1 cellular context compared by ENCODE assay signal in genomic region chr11:64792482-64792881, GRCh38.
TF ChIP-seq lines count a peak whose summit lies in the region.

No MANE protein-coding gene starts in this region.

TF ChIP-seq in K562, 482 proteins besides CTCF, POLR2A, EP300 and RAD21:
- TF ChIP-seq MCM7 (IDR thresholded peaks at IDR 0.05) (no peak), EGR1 (conservative IDR thresholded peaks at IDR 0.05) (no peak), CHD1 (IDR thresholded peaks at IDR 0.05; ENCODE audit: low read length) (no peak), ZNF764 (CRISPR knock-in tag; IDR thresholded peaks at IDR 0.05; ENCODE audit: low read depth) (no peak), ZNF232 (CRISPR knock-in tag; IDR thresholded peaks at IDR 0.05) (no peak), ZNF184 (CRISPR knock-in tag; IDR thresholded peaks at IDR 0.05) (no peak), SMAD3 (CRISPR knock-in tag; conservative IDR thresholded peaks at IDR 0.05) (no peak), ZNF12 (CRISPR knock-in tag; IDR thresholded peaks at IDR 0.05) (no peak), KDM1A (IDR thresholded peaks at IDR 0.05) (peak in 1 of 2 experiments; percentile 29; a peak in 1 of 4 replicates), PHTF2 (CRISPR knock-in tag; IDR thresholded peaks at IDR 0.05) (no peak), NCOA6 (IDR thresholded peaks at IDR 0.05) (no peak), CEBPG (CRISPR knock-in tag; IDR thresholded peaks at IDR 0.05) (no peak), CEBPG (tag; conservative IDR thresholded peaks at IDR 0.05 in 1 of 2, IDR thresholded peaks at IDR 0.05 in 1 of 2) (no peak), BCOR (IDR thresholded peaks at IDR 0.05) (0 out of 2 replicates have a peak, but pooled peaks have one; percentile 28), ZFP1 (CRISPR knock-in tag; IDR thresholded peaks at IDR 0.05) (no peak), NFATC3 (IDR thresholded peaks at IDR 0.05) (no peak), GABPA (tag; conservative IDR thresholded peaks at IDR 0.05; ENCODE audit: low read depth) (no peak), ZNF695 (CRISPR knock-in tag; IDR thresholded peaks at IDR 0.05) (no peak), MAFG (tag; conservative IDR thresholded peaks at IDR 0.05) (no peak), RCOR1 (IDR thresholded peaks at IDR 0.05; ENCODE audit: borderline replicate concordance in 1 of 2, low read depth in 2 of 2, low read length in 2 of 2) (0 out of 4 replicates have a peak, but pooled peaks of 1 of the 2 experiments have one; percentile 20), GTF3C2 (IDR thresholded peaks at IDR 0.05; ENCODE audit: borderline replicate concordance, extremely low read depth, insufficient read length) (no peak)
